In genomic region chr4:107951551-107951950, GRCh38 we compare ENCODE assay signal across 12 cellular contexts. TPM values are rescaled to one million over a fixed set of nuclear protein-coding genes. Genes with fewer than 3 reads are reported as not detected.
DNase-seq lines count a peak whose midpoint lies in the region; ATAC-seq and TF ChIP-seq lines count a peak whose summit lies in the region.
"Had no signal": no experiment of that assay in that cellular context is flagged by ENCODE, and none has a peak within 500 bp of the region (broad histone marks: within the 10 kb centered on the region; RNA-seq: fewer than 3 reads in every experiment).

No MANE protein-coding gene starts in this region.

- ATAC-seq in foreskin keratinocyte (peak; percentile 97), GM19452 (IDR thresholded peaks at IDR 0.05; ENCODE audit: unreplicated experiment) (no peak)

- TF ChIP-seq CTCF in foreskin keratinocyte (conservative IDR thresholded peaks at IDR 0.05): no peak

- peak; percentile 6 for DNase-seq in HK-2 (ENCODE audit: unreplicated experiment)
- DNase-seq in astrocyte of the hippocampus (ENCODE audit: low read depth, low spot score): peak; percentile 84
- peak; percentile 79 to 92 for DNase-seq in foreskin keratinocyte
- peak; percentile 26 for DNase-seq in stromal cell of bone marrow (ENCODE audit: low read depth)
- no peak for DNase-seq in SW 1271 (lab: John Stamatoyannopoulos, UW)
- no peak for DNase-seq in stimulated activated CD4-positive, alpha-beta T cell treated with anti-CD3 and anti-CD28 coated beads, Interleukin-2, amount 100 ng/mL, for 48 hours
- DNase-seq: aorta, glutamatergic neuron, Karpas-422, NCI-H1436 treated with DMSO at 0.1 percent for 48 hours, NCI-H510A had no signal

- no peaks in the 10 kb centered on the region for H3K27me3 ChIP-seq in foreskin keratinocyte

- H3K4me1 ChIP-seq in foreskin keratinocyte: peaks cover 23% of the 10 kb centered on the region

- H3K27ac ChIP-seq in foreskin keratinocyte: no peak overlapping the region

RNA-seq across cellular contexts. Expression of gene CYP2U1, which starts 20.2 kb away (rescaled TPM):
- 3.3 and 3.6 TPM in 2 replicates for total RNA-seq in foreskin keratinocyte
- 1.2 and 1.5 TPM in 2 replicates for polyA plus RNA-seq in foreskin keratinocyte

RNA-seq across cellular contexts. Expression of gene HADH, which starts 38.1 kb away (rescaled TPM):
- total RNA-seq in foreskin keratinocyte: 35.8 and 44.0 TPM in 2 replicates
- 39.9 and 55.6 TPM in 2 replicates for polyA plus RNA-seq in foreskin keratinocyte

Comparison
In these comparisons a context has a peak if more than half of its experiments do, and no peak if none do; other contexts are left out.
1. DNase-seq: peak in HK-2 (single experiment), astrocyte of the hippocampus (single experiment), foreskin keratinocyte (2 of 2) and stromal cell of bone marrow (single experiment); none in SW 1271 (0 of 2) and stimulated activated CD4-positive, alpha-beta T cell treated with anti-CD3 and anti-CD28 coated beads, Interleukin-2, amount 100 ng/mL, for 48 hours (0 of 2).